In genomic region chr13:100392709-100393630, GRCh38 we compare ENCODE assay signal across 1 cellular context.
A peak's percentile ranks its signal among the peaks of the same experiment; 100 is the strongest.
TF ChIP-seq lines count a peak whose summit lies in the region.

No MANE protein-coding gene starts in this region.

TF ChIP-seq in SK-N-SH, 30 proteins besides CTCF, POLR2A, EP300 and RAD21 (continued from another document):
- TF ChIP-seq USF2 (IDR thresholded peaks at IDR 0.05; ENCODE audit: borderline replicate concordance, low read depth, low read length) (no peak), TAF1 (IDR thresholded peaks at IDR 0.05; ENCODE audit: borderline replicate concordance, low read depth, low read length) (no peak), NFIC (IDR thresholded peaks at IDR 0.05; ENCODE audit: borderline replicate concordance) (peak; percentile 76), MAX (IDR thresholded peaks at IDR 0.05; ENCODE audit: low read depth) (no peak; the same call in 1 of the 2 replicates), RFX5 (IDR thresholded peaks at IDR 0.05; ENCODE audit: low read length) (no peak), SIN3A (IDR thresholded peaks at IDR 0.05; ENCODE audit: borderline replicate concordance, low read depth, low read length) (no peak), RXRA (IDR thresholded peaks at IDR 0.05; ENCODE audit: borderline replicate concordance, low read depth) (peak; percentile 96), REST (IDR thresholded peaks at IDR 0.05; ENCODE audit: low read depth, low read length) (peak; percentile 71; the same call in 1 of the 2 replicates), TCF12 (IDR thresholded peaks at IDR 0.05) (peak; percentile 98), GATA2 (CRISPR knock-in tag; IDR thresholded peaks at IDR 0.05) (no peak), ELF1 (IDR thresholded peaks at IDR 0.05) (0 out of 2 replicates have a peak, but pooled peaks have one; percentile 15), TEAD4 (IDR thresholded peaks at IDR 0.05; ENCODE audit: borderline replicate concordance, insufficient read depth) (peak; percentile 88), FOXM1 (IDR thresholded peaks at IDR 0.05; ENCODE audit: low read depth) (peak; percentile 92), FOXJ3 (CRISPR knock-in tag; IDR thresholded peaks at IDR 0.05) (no peak), POLR2AphosphoS5 (IDR thresholded peaks at IDR 0.05; ENCODE audit: low read depth, low read length) (peak; percentile 86; the same call in 1 of the 2 replicates), SMC3 (IDR thresholded peaks at IDR 0.05; ENCODE audit: low read depth, low read length) (peak; percentile 13; the same call in 1 of the 2 replicates)
